Comparison of ENCODE assay signal across 32 cellular contexts in the genomic region with DNA sequence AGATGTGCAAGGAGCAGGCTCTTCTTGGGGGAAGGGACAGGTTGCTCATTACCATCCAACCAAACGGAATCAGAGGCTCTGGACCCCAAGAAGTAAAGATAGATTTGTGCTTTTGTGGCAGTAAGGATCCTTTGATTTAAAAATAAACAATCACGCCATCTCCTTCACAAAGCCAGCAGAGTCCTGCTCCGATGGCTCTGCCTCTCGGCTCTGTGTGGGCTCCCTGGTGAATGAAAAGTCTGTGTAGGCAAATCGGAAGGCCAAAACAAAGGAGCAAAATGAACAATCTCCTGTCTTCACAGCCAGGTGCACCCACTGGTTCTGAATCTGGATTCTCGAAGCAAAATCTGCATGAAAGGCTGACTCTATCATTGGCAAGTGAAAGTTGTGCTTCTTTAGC. TPM values are rescaled to one million over a fixed set of nuclear protein-coding genes. Genes with fewer than 3 reads are reported as not detected.
"Had no signal": no experiment of that assay in that cellular context is flagged by ENCODE, and none has a peak within 500 bp of the region (broad histone marks: within the 10 kb centered on the region; RNA-seq: fewer than 3 reads in every experiment).

No MANE protein-coding gene starts in this region.

- ATAC-seq: activated CD8-positive, alpha-beta memory T cell treated with anti-CD3 and anti-CD28 coated beads, Interleukin-2, amount 10 ng/mL, durations not matched to agents 7 days and 5 days; activated naive CD8-positive, alpha-beta T cell treated with anti-CD3 and anti-CD28 coated beads, Interleukin-2, amount 50 U/mL, for 24 hours; PC-3; Right ventricle myocardium inferior had no signal

- DNase-seq: activated CD4-positive, alpha-beta memory T cell treated with anti-CD3 and anti-CD28 coated beads, Interleukin-2, amount 10 ng/mL, durations not matched to agents 7 days and 5 days; activated CD4-positive, alpha-beta T cell treated with anti-CD3 and anti-CD28 coated beads for 1 hour; activated CD4-positive, alpha-beta T cell treated with anti-CD3 and anti-CD28 coated beads for 48 hours; activated CD4-positive, CD25-positive, alpha-beta regulatory T cell; activated CD8-positive, alpha-beta memory T cell treated with anti-CD3 and anti-CD28 coated beads for 24 hours; activated CD8-positive, alpha-beta memory T cell treated with anti-CD3 and anti-CD28 coated beads, Interleukin-2, amount 10 ng/mL, durations not matched to agents 7 days and 5 days; activated CD8-positive, alpha-beta memory T cell treated with anti-CD3 and anti-CD28 coated beads, Interleukin-2, amount 50 U/mL, for 48 hours; activated effector memory CD4-positive, alpha-beta T cell treated with Interleukin-2 at 50 U/mL for 16 hours; activated naive CD4-positive, alpha-beta T cell treated with anti-CD3 and anti-CD28 coated beads, Interleukin-2, amount 10 ng/mL, durations not matched to agents 7 days and 5 days; activated naive CD8-positive, alpha-beta T cell treated with anti-CD3 and anti-CD28 coated beads, Interleukin-2, amount 50 U/mL, for 24 hours; activated T-cell treated with anti-CD3 and anti-CD28 coated beads, Interleukin-2, amount 50 U/mL, for 48 hours; Karpas-422; KBM-7; NCI-H1105; NCI-H1417 treated with DMSO at 0.1 percent for 48 hours; NCI-H1930; NCI-H2081 treated with DMSO at 0.1 percent for 48 hours; NCI-H446; NCI-H69; NCI-H82; NK-92 treated with Interleukin-12 subunit alpha and Interleukin-12 subunit beta, amount 100 ng/mL, for 24 hours; PC-3; SIG-M5; SW 1271; T-helper 1 cell; T-helper 2 cell; T-helper 9 cell; WERI-Rb-1 had no signal

- H3K27ac ChIP-seq: cardiac muscle cell, RWPE1, WERI-Rb-1 had no signal

- H3K4me3 ChIP-seq: cardiac muscle cell had no signal

- FAIRE-seq: RCC 7860 had no signal

- H3K36me3 ChIP-seq: cardiac muscle cell had no signal

RNA-seq across cellular contexts. Expression of a gene that starts 3.8 kb away (rescaled TPM):
- total RNA-seq: cardiac muscle cell had no signal
